ENCODE assay signal across 2 cellular contexts in genomic region chr7:132270517-132270916, GRCh38.
TF ChIP-seq lines count a peak whose summit lies in the region.

No MANE protein-coding gene starts in this region.

TF ChIP-seq in IMR-90, 13 proteins besides CTCF, POLR2A, EP300 and RAD21:
- no peak for TF ChIP-seq MAZ (IDR thresholded peaks at IDR 0.05; ENCODE audit: borderline replicate concordance, low read depth, low read length)
- no peak for TF ChIP-seq ELK1 (IDR thresholded peaks at IDR 0.05; ENCODE audit: borderline replicate concordance, low read depth, low read length)
- TF ChIP-seq RFX5 (IDR thresholded peaks at IDR 0.05; ENCODE audit: low read depth, low read length): no peak
- no peak for TF ChIP-seq BHLHE40 (IDR thresholded peaks at IDR 0.05; ENCODE audit: low read depth, low read length)
- no peak for TF ChIP-seq MXI1 (IDR thresholded peaks at IDR 0.05; ENCODE audit: borderline replicate concordance, low read depth, low read length)
- TF ChIP-seq RCOR1 (IDR thresholded peaks at IDR 0.05; ENCODE audit: insufficient replicate concordance, low read length): no peak
- TF ChIP-seq USF2 (IDR thresholded peaks at IDR 0.05; ENCODE audit: low read depth, low read length): no peak
- TF ChIP-seq FOS (IDR thresholded peaks at IDR 0.05; ENCODE audit: low read depth, low read length): no peak
- no peak for TF ChIP-seq MAFK (IDR thresholded peaks at IDR 0.05; ENCODE audit: low read depth, low read length)
- TF ChIP-seq CHD1 (IDR thresholded peaks at IDR 0.05; ENCODE audit: low read depth, low read length): no peak
- no peak for TF ChIP-seq NFE2L2 (IDR thresholded peaks at IDR 0.05; ENCODE audit: low read depth, low read length)

TF ChIP-seq in SK-N-SH treated with all-trans-retinoic acid at 6 μM for 48 hours, 23 proteins besides CTCF, POLR2A, EP300 and RAD21:
- TF ChIP-seq TSHZ2 (CRISPR knock-in tag; IDR thresholded peaks at IDR 0.05) (no peak), CSDC2 (CRISPR knock-in tag; IDR thresholded peaks at IDR 0.05) (no peak), BACH2 (CRISPR knock-in tag; IDR thresholded peaks at IDR 0.05; ENCODE audit: borderline replicate concordance) (no peak), CREB5 (CRISPR knock-in tag; IDR thresholded peaks at IDR 0.05; ENCODE audit: low read depth) (0 out of 2 replicates have a peak, but pooled peaks have one; percentile 20), RARB (CRISPR knock-in tag; IDR thresholded peaks at IDR 0.05) (no peak), TCF4 (CRISPR knock-in tag; IDR thresholded peaks at IDR 0.05; ENCODE audit: borderline replicate concordance) (no peak), SNAI2 (CRISPR knock-in tag; IDR thresholded peaks at IDR 0.05) (no peak), ZC3H10 (CRISPR knock-in tag; IDR thresholded peaks at IDR 0.05) (0 out of 2 replicates have a peak, but pooled peaks have one; percentile 27), ARNTL (CRISPR knock-in tag; IDR thresholded peaks at IDR 0.05; ENCODE audit: borderline replicate concordance, low read depth) (no peak), ZFP30 (CRISPR knock-in tag; IDR thresholded peaks at IDR 0.05) (no peak)
TF ChIP-seq in SK-N-SH treated with all-trans-retinoic acid at 6 μM for 48 hours: peak in this region for 2.
